Comparison of ENCODE assay signal across 35 cellular contexts in the genomic region with DNA sequence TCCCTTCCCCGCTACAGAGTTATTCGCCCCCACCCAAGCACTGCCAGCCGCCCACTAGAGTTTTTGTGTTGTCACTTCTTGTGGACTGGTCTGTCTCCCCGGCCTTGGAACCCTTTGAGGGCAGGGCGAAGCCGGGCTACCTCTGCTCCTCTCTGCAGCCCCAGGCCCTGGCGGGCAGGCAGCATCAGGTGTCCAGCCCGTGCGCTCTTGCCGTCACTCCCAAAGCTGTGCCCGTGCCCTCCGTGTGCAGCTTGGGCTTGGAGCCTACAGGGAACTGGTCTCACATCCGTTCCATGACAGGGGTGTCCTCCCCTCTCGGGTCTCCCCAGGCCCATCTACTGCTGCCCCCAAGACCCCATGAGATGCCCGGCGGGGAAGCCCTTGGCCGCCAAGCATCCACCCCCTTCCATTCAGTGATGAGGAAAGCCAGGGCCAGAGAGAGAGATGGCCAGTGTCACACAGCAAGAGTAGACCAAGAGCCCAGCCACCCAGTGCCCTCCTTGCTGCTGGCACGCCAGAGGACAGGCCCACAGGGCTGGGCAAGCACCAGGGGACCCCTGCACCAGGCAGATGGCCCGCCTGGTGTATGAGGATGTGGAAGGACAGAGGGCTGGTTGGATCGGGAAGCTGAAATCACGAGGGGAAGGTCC.
"Had no signal": no experiment of that assay in that cellular context is flagged by ENCODE, and none has a peak within 500 bp of the region (broad histone marks: within the 10 kb centered on the region; RNA-seq: fewer than 3 reads in every experiment).

No MANE protein-coding gene starts in this region.

- H3K27me3 ChIP-seq: adrenal gland, ascending aorta, body of pancreas, breast epithelium, cardiac muscle cell had no signal

- H3K4me3 ChIP-seq: adrenal gland, ascending aorta, body of pancreas, breast epithelium, cardiac muscle cell had no signal

- H3K9me3 Mint-ChIP-seq: activated naive CD4-positive, alpha-beta T cell treated with anti-CD3 and anti-CD28 coated beads, Interleukin-2, amount 50 U/mL, for 24 hours; activated T-cell treated with anti-CD3 and anti-CD28 coated beads, Interleukin-2, amount 50 U/mL, for 24 hours; activated T-helper 17 cell treated with anti-CD3 and anti-CD28 coated beads, Interleukin-2, amount 50 U/mL, for 72 hours had no signal

- H3K4me1 ChIP-seq: breast epithelium had no signal

- ATAC-seq: activated naive CD4-positive, alpha-beta T cell treated with anti-CD3 and anti-CD28 coated beads, Interleukin-2, amount 50 U/mL, for 72 hours; activated naive CD8-positive, alpha-beta T cell treated with anti-CD3 and anti-CD28 coated beads, Interleukin-2, amount 50 U/mL, for 24 hours; activated T-cell treated with anti-CD3 and anti-CD28 coated beads, Interleukin-2, amount 50 U/mL, for 4 hours; activated T-cell treated with anti-CD3 and anti-CD28 coated beads, Interleukin-2, amount 50 U/mL, for 72 hours; activated T-helper 17 cell treated with anti-CD3 and anti-CD28 coated beads, Interleukin-2, amount 50 U/mL, for 72 hours; body of pancreas had no signal

- H3K36me3 ChIP-seq: adrenal gland, ascending aorta, brain microvascular endothelial cell, breast epithelium, cardiac muscle cell had no signal

- H3K9me3 ChIP-seq: adrenal gland, body of pancreas had no signal

- H3K36me3 Mint-ChIP-seq: activated naive CD4-positive, alpha-beta T cell treated with anti-CD3 and anti-CD28 coated beads, Interleukin-2, amount 10 ng/mL, durations not matched to agents 7 days and 5 days; activated naive CD4-positive, alpha-beta T cell treated with anti-CD3 and anti-CD28 coated beads, Interleukin-2, amount 50 U/mL, for 24 hours; activated naive CD4-positive, alpha-beta T cell treated with anti-CD3 and anti-CD28 coated beads, Interleukin-2, amount 50 U/mL, for 72 hours; activated naive CD8-positive, alpha-beta T cell; activated naive CD8-positive, alpha-beta T cell treated with anti-CD3 and anti-CD28 coated beads for 36 hours; brain had no signal

- H3K4me3 Mint-ChIP-seq: activated naive CD4-positive, alpha-beta T cell treated with anti-CD3 and anti-CD28 coated beads for 36 hours; activated naive CD4-positive, alpha-beta T cell treated with anti-CD3 and anti-CD28 coated beads, Interleukin-2, amount 10 ng/mL, durations not matched to agents 7 days and 5 days; activated naive CD4-positive, alpha-beta T cell treated with anti-CD3 and anti-CD28 coated beads, Interleukin-2, amount 50 U/mL, for 24 hours; activated naive CD8-positive, alpha-beta T cell; activated naive CD8-positive, alpha-beta T cell treated with anti-CD3 and anti-CD28 coated beads for 36 hours; activated naive CD8-positive, alpha-beta T cell treated with anti-CD3 and anti-CD28 coated beads, Interleukin-2, amount 10 ng/mL, durations not matched to agents 7 days and 5 days; activated naive CD8-positive, alpha-beta T cell treated with anti-CD3 and anti-CD28 coated beads, Interleukin-2, amount 50 U/mL, for 24 hours; activated T-cell treated with anti-CD3 and anti-CD28 coated beads, Interleukin-2, amount 50 U/mL, for 24 hours; activated T-cell treated with anti-CD3 and anti-CD28 coated beads, Interleukin-2, amount 50 U/mL, for 4 hours; activated T-cell treated with anti-CD3 and anti-CD28 coated beads, Interleukin-2, amount 50 U/mL, for 72 hours; activated T-helper 1 cell treated with anti-CD3 and anti-CD28 coated beads, Interleukin-12 subunit alpha, Interleukin-12 subunit beta, Interleukin-2, Interleukin-4 antibody, amounts not matched to agents 30 ng/mL and 10 ng/mL and 1 ng/mL, durations not matched to agents 14 hours and 24 hours and 36 hours; activated T-helper 17 cell treated with anti-CD3 and anti-CD28 coated beads, Interleukin-2, amount 50 U/mL, for 72 hours; central memory CD8-positive, alpha-beta T cell had no signal

- H3K27ac ChIP-seq: adrenal gland, ascending aorta, body of pancreas, brain microvascular endothelial cell, cardiac muscle cell had no signal

- H3K27ac Mint-ChIP-seq: activated naive CD4-positive, alpha-beta T cell treated with anti-CD3 and anti-CD28 coated beads for 36 hours; activated naive CD4-positive, alpha-beta T cell treated with anti-CD3 and anti-CD28 coated beads, Interleukin-2, amount 10 ng/mL, durations not matched to agents 7 days and 5 days; activated naive CD4-positive, alpha-beta T cell treated with anti-CD3 and anti-CD28 coated beads, Interleukin-2, amount 50 U/mL, for 24 hours; activated naive CD4-positive, alpha-beta T cell treated with anti-CD3 and anti-CD28 coated beads, Interleukin-2, amount 50 U/mL, for 72 hours; activated naive CD8-positive, alpha-beta T cell; activated naive CD8-positive, alpha-beta T cell treated with anti-CD3 and anti-CD28 coated beads for 36 hours; activated naive CD8-positive, alpha-beta T cell treated with anti-CD3 and anti-CD28 coated beads, Interleukin-2, amount 10 ng/mL, durations not matched to agents 7 days and 5 days; activated naive CD8-positive, alpha-beta T cell treated with anti-CD3 and anti-CD28 coated beads, Interleukin-2, amount 50 U/mL, for 24 hours; activated T-cell treated with anti-CD3 and anti-CD28 coated beads, Interleukin-2, amount 50 U/mL, for 24 hours; activated T-cell treated with anti-CD3 and anti-CD28 coated beads, Interleukin-2, amount 50 U/mL, for 72 hours; activated T-helper 1 cell treated with anti-CD3 and anti-CD28 coated beads, Interleukin-12 subunit alpha, Interleukin-12 subunit beta, Interleukin-2, Interleukin-4 antibody, amounts not matched to agents 30 ng/mL and 10 ng/mL and 1 ng/mL, durations not matched to agents 14 hours and 24 hours and 36 hours; activated T-helper 17 cell treated with anti-CD3 and anti-CD28 coated beads, Interleukin-2, amount 50 U/mL, for 72 hours; activated T-helper 2 cell treated with anti-CD3 and anti-CD28 coated beads, Interferon-gamma antibody, Interleukin-2, Interleukin-4, amounts not matched to agents 10 μg/mL and 5 μg/mL and 100 μg/mL, durations not matched to agents 14 hours and 24 hours and 36 hours had no signal

- H3K27me3 Mint-ChIP-seq: activated naive CD4-positive, alpha-beta T cell treated with anti-CD3 and anti-CD28 coated beads, Interleukin-2, amount 50 U/mL, for 24 hours; activated naive CD8-positive, alpha-beta T cell; activated naive CD8-positive, alpha-beta T cell treated with anti-CD3 and anti-CD28 coated beads for 36 hours; activated naive CD8-positive, alpha-beta T cell treated with anti-CD3 and anti-CD28 coated beads, Interleukin-2, amount 50 U/mL, for 24 hours; activated T-cell treated with anti-CD3 and anti-CD28 coated beads, Interleukin-2, amount 50 U/mL, for 24 hours; activated T-helper 17 cell treated with anti-CD3 and anti-CD28 coated beads, Interleukin-2, amount 50 U/mL, for 72 hours; central memory CD8-positive, alpha-beta T cell had no signal

- H3K4me1 Mint-ChIP-seq: activated naive CD8-positive, alpha-beta T cell treated with anti-CD3 and anti-CD28 coated beads for 36 hours; activated naive CD8-positive, alpha-beta T cell treated with anti-CD3 and anti-CD28 coated beads, Interleukin-2, amount 50 U/mL, for 24 hours; activated T-helper 17 cell treated with anti-CD3 and anti-CD28 coated beads, Interleukin-2, amount 50 U/mL, for 72 hours; brain; central memory CD8-positive, alpha-beta T cell had no signal

- DNase-seq: activated effector memory CD4-positive, alpha-beta T cell treated with anti-CD3 and anti-CD28 coated beads, Interleukin-2, amount 50 U/mL, for 16 hours; activated effector memory CD4-positive, alpha-beta T cell treated with Interleukin-2 at 50 U/mL for 16 hours; activated gamma-delta T cell; activated gamma-delta T cell treated with Interleukin-2 at 50 U/mL for 16 hours; activated naive CD4-positive, alpha-beta T cell; activated naive CD4-positive, alpha-beta T cell treated with anti-CD3 and anti-CD28 coated beads for 36 hours; activated naive CD4-positive, alpha-beta T cell treated with anti-CD3 and anti-CD28 coated beads, Interleukin-2, amount 10 ng/mL, durations not matched to agents 7 days and 5 days; activated naive CD4-positive, alpha-beta T cell treated with anti-CD3 and anti-CD28 coated beads, Interleukin-2, amount 50 U/mL, for 16 hours; activated naive CD4-positive, alpha-beta T cell treated with Interleukin-2 at 50 U/mL for 16 hours; activated naive CD8-positive, alpha-beta T cell treated with anti-CD3 and anti-CD28 coated beads for 36 hours; activated naive CD8-positive, alpha-beta T cell treated with anti-CD3 and anti-CD28 coated beads, Interleukin-2, amount 10 ng/mL, durations not matched to agents 7 days and 5 days; activated naive CD8-positive, alpha-beta T cell treated with anti-CD3 and anti-CD28 coated beads, Interleukin-2, amount 50 U/mL, for 24 hours; activated T-cell treated with anti-CD3 and anti-CD28 coated beads for 4 hours; activated T-cell treated with anti-CD3 and anti-CD28 coated beads, Interleukin-2, amount 50 U/mL, for 1 hour; activated T-cell treated with anti-CD3 and anti-CD28 coated beads, Interleukin-2, amount 50 U/mL, for 24 hours; activated T-cell treated with anti-CD3 and anti-CD28 coated beads, Interleukin-2, amount 50 U/mL, for 4 hours; activated T-cell treated with anti-CD3 and anti-CD28 coated beads, Interleukin-2, amount 50 U/mL, for 48 hours; activated T-cell treated with anti-CD3 and anti-CD28 coated beads, Interleukin-2, amount 50 U/mL, for 72 hours; adrenal gland; amniotic stem cell; aorta; body of pancreas; brain microvascular endothelial cell; central memory CD4-positive, alpha-beta T cell had no signal
